ENCODE assay signal across 8 cellular contexts in genomic region chr12:16939871-16940306, GRCh38.
A peak's percentile ranks its signal among the peaks of the same experiment; 100 is the strongest.
DNase-seq lines count a peak whose midpoint lies in the region; ATAC-seq and TF ChIP-seq lines count a peak whose summit lies in the region.

No MANE protein-coding gene starts in this region.

- H3K4me3 ChIP-seq in WI38 (ENCODE audit: low read depth, low read length), result no peak overlapping the region
- no peak overlapping the region for H3K4me3 ChIP-seq in CD4-positive, alpha-beta memory T cell (ENCODE audit: low read length in 2 of 2)

- ATAC-seq in GM19324 (IDR thresholded peaks at IDR 0.05; ENCODE audit: low FRiP score, unreplicated experiment) (peak; percentile 70), HG03103 (IDR thresholded peaks at IDR 0.05; ENCODE audit: low read depth, unreplicated experiment) (peak; percentile 100)

- H3K27me3 Mint-ChIP-seq in CD4-positive, alpha-beta memory T cell, result no peaks in the 10 kb centered on the region

- H3K27me3 ChIP-seq in CD4-positive, alpha-beta memory T cell (ENCODE audit: insufficient read depth, low read length), result no peaks in the 10 kb centered on the region

- intact Hi-C loops in CD4-positive, alpha-beta memory T cell (cut with micrococcal nuclease), result no loop called here

- H3K36me3 ChIP-seq in CD4-positive, alpha-beta memory T cell (ENCODE audit: insufficient read depth, low read length), result no peaks in the 10 kb centered on the region

- DNase-seq in DMS53 (lab: John Stamatoyannopoulos, UW), result peak; percentile 99
- peak; percentile 83 for DNase-seq in NCI-H2081 treated with DMSO at 0.1 percent for 48 hours (lab: John Stamatoyannopoulos, UW)
- peak; percentile 52 for DNase-seq in kidney glomerular epithelial cell (lab: John Stamatoyannopoulos, UW)
- no peak for DNase-seq in CD4-positive, alpha-beta memory T cell
- DNase-seq in NCI-H774 (lab: John Stamatoyannopoulos, UW), result no peak

- POLR2A ChIA-PET in CD4-positive, alpha-beta memory T cell (lab: Charles Lee; ENCODE audit: partially characterized antibody), result no interaction called here

- peaks cover 0 to 6% of the 10 kb centered on the region in 2 donors for H3K9me3 ChIP-seq in CD4-positive, alpha-beta memory T cell (ENCODE audit: control insufficient read depth in 1 of 2, low read length in 2 of 2)

- H3K27ac ChIP-seq in CD4-positive, alpha-beta memory T cell (ENCODE audit: low read depth, low read length), result no peak overlapping the region

- no peaks in the 10 kb centered on the region for H3K4me1 Mint-ChIP-seq in CD4-positive, alpha-beta memory T cell

- no peaks in the 10 kb centered on the region for H3K4me1 ChIP-seq in CD4-positive, alpha-beta memory T cell (ENCODE audit: insufficient read depth, low read length)

- H3K27ac Mint-ChIP-seq in CD4-positive, alpha-beta memory T cell, result no peak overlapping the region

- peaks cover 5 to 56% (median 35%) of the 10 kb centered on the region in 8 donors for H3K9me3 Mint-ChIP-seq in CD4-positive, alpha-beta memory T cell

- CTCF ChIA-PET in CD4-positive, alpha-beta memory T cell (lab: Charles Lee; ENCODE audit: partially characterized antibody), result no interaction called here

- no peak overlapping the region for H3K4me3 Mint-ChIP-seq in CD4-positive, alpha-beta memory T cell

- TF ChIP-seq CTCF in WI38 (IDR thresholded peaks at IDR 0.05; ENCODE audit: low read depth, low read length), result 0 out of 2 replicates have a peak, but pooled peaks have one; percentile 7

- H3K36me3 Mint-ChIP-seq in CD4-positive, alpha-beta memory T cell, result no peaks in the 10 kb centered on the region

Comparison
In these comparisons a context has a peak if more than half of its experiments do, and no peak if none do; other contexts are left out.
1. DNase-seq: peak in DMS53 (single experiment), NCI-H2081 treated with DMSO at 0.1 percent for 48 hours (single experiment) and kidney glomerular epithelial cell (single experiment); none in CD4-positive, alpha-beta memory T cell (0 of 5) and NCI-H774 (single experiment).